In genomic region chr2:134723742-134724141, GRCh38 we compare ENCODE assay signal across 4 cellular contexts. TPM values are rescaled to one million over a fixed set of nuclear protein-coding genes. Genes with fewer than 3 reads are reported as not detected.
"Had no signal": no experiment of that assay in that cellular context is flagged by ENCODE, and none has a peak within 500 bp of the region (broad histone marks: within the 10 kb centered on the region; RNA-seq: fewer than 3 reads in every experiment).

No MANE protein-coding gene starts in this region.

RNA-seq across cellular contexts. Expression of gene TMEM163, which starts 4.9 kb away (rescaled TPM):
- total RNA-seq: activated naive CD4-positive, alpha-beta T cell treated with anti-CD3 and anti-CD28 coated beads for 36 hours; activated naive CD8-positive, alpha-beta T cell treated with anti-CD3 and anti-CD28 coated beads for 36 hours; ascending aorta; bronchial epithelial cell had no signal
